ENCODE assay signal across 5 cellular contexts in the genomic region with DNA sequence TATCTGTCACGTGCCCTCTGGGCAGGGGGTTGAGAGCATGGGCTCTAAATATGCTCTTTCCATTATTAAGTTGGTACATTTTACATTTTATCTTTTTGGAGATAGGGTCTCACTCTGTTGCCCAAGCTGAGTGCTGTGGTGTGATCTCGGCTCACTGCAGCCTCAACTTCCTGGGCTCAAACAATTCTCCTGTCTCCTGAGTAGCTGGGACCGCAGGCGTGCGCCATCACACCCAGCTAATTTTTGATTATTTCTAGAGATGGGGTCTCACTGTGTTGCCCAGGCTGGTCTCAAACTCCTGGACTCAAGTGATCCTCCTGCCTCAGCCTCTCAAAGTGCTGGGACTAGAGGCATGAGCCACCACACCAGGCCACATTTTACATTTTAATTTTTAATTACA.
"Had no signal": no experiment of that assay in that cellular context is flagged by ENCODE, and none has a peak within 500 bp of the region (broad histone marks: within the 10 kb centered on the region; RNA-seq: fewer than 3 reads in every experiment).

No MANE protein-coding gene starts in this region.

- H3K36me3 Mint-ChIP-seq: IgD-negative memory B cell had no signal

- ATAC-seq: HCT116, HepG2 had no signal

- H3K4me1 Mint-ChIP-seq: IgD-negative memory B cell had no signal

- H3K27ac Mint-ChIP-seq: IgD-negative memory B cell had no signal

- H3K9me3 Mint-ChIP-seq: IgD-negative memory B cell had no signal

- H3K4me3 Mint-ChIP-seq: IgD-negative memory B cell had no signal

- DNase-seq: GOT3, KBM-7 had no signal
